11 cellular contexts compared by ENCODE assay signal in genomic region chr13:109180905-109181425, GRCh38.
DNase-seq lines count a peak whose midpoint lies in the region; ATAC-seq and TF ChIP-seq lines count a peak whose summit lies in the region.
"Had no signal": no experiment of that assay in that cellular context is flagged by ENCODE, and none has a peak within 500 bp of the region (broad histone marks: within the 10 kb centered on the region; RNA-seq: fewer than 3 reads in every experiment).

No MANE protein-coding gene starts in this region.

- H3K36me3 ChIP-seq in breast epithelium = no peaks in the 10 kb centered on the region

- no peak for ATAC-seq in HG03108 (IDR thresholded peaks at IDR 0.05; ENCODE audit: unreplicated experiment)

- no peaks in the 10 kb centered on the region for H3K27me3 Mint-ChIP-seq in MCF 10A (ENCODE audit: insufficient read depth, unreplicated experiment)

- peak; percentile 23 for DNase-seq in MCF 10A (ENCODE audit: unreplicated experiment)
- no peak for DNase-seq in breast epithelium (ENCODE audit: low spot score in 2 of 2)
- peak; percentile 87 for DNase-seq in astrocyte of the spinal cord (ENCODE audit: low read depth, low spot score)
- DNase-seq in iris pigment epithelial cell (ENCODE audit: low read depth) = peak; percentile 98
- no peak for DNase-seq in DMS53 treated with DMSO at 0.1 percent for 48 hours (lab: John Stamatoyannopoulos, UW; ENCODE audit: unreplicated experiment)
- no peak for DNase-seq in germinal center (ENCODE audit: low spot score)
- DNase-seq in D341Med (ENCODE audit: low spot score) = no peak
- DNase-seq: GF-D8, NCI-H2107 had no signal

- H3K4me3 ChIP-seq in breast epithelium = no peak overlapping the region
- H3K4me3 ChIP-seq in astrocyte of the spinal cord (ENCODE audit: low read depth, low read length) = no peak overlapping the region

- POLR2A ChIA-PET in MCF 10A (lab: Yijun Ruan, JAX) = no interaction called here

- H3K4me1 ChIP-seq in breast epithelium = no peaks in the 10 kb centered on the region

- H3K4me3 Mint-ChIP-seq in MCF 10A (ENCODE audit: unreplicated experiment) = no peak overlapping the region

- in situ Hi-C loops in astrocyte of the spinal cord (cut with HindIII; ENCODE audit: low sequenced_read_pairs) = no loop called here

- TF ChIP-seq POLR2A in breast epithelium (IDR thresholded peaks at IDR 0.05) = no peak

- no peak overlapping the region for H3K27ac Mint-ChIP-seq in MCF 10A (ENCODE audit: low read depth, unreplicated experiment)

- H3K9me3 ChIP-seq in breast epithelium = no peaks in the 10 kb centered on the region

- TF ChIP-seq CTCF in MCF 10A (IDR thresholded peaks at IDR 0.05; ENCODE audit: unreplicated experiment) = no peak
- TF ChIP-seq CTCF in breast epithelium (IDR thresholded peaks at IDR 0.05) = no peak
- TF ChIP-seq CTCF in astrocyte of the spinal cord (IDR thresholded peaks at IDR 0.05; ENCODE audit: low read depth, low read length) = no peak

- H3K27ac ChIP-seq in breast epithelium = no peak overlapping the region
- H3K27ac ChIP-seq: 22Rv1 had no signal

- H3K27me3 ChIP-seq in breast epithelium = no peaks in the 10 kb centered on the region

- no peaks in the 10 kb centered on the region for H3K9me3 Mint-ChIP-seq in MCF 10A (ENCODE audit: unreplicated experiment)

- no peaks in the 10 kb centered on the region for H3K4me1 Mint-ChIP-seq in MCF 10A (ENCODE audit: insufficient read depth, unreplicated experiment)

- intact Hi-C loops in MCF 10A (cut with micrococcal nuclease) = no loop called here
- intact Hi-C loops in breast epithelium (cut with DNase I; ENCODE audit: low total_unique reads) = no loop called here

- H3K36me3 Mint-ChIP-seq in MCF 10A (ENCODE audit: insufficient read depth, unreplicated experiment) = peaks cover 15% of the 10 kb centered on the region

- CTCF ChIA-PET in MCF 10A (lab: Yijun Ruan, JAX) = interaction anchor here (0.6 kb wide), 1 partner anchor 121 kb away, joined by 3 read pairs; no protein-coding TSS in a partner anchor

- no TSS peak for BruUV-seq in MCF 10A (replicated peaks; lab: Mats Ljungman, UMichigan)

Comparison
In these comparisons a context has a peak if more than half of its experiments do, and no peak if none do; other contexts are left out.
1. DNase-seq: peak in MCF 10A (single experiment), astrocyte of the spinal cord (single experiment) and iris pigment epithelial cell (single experiment); none in breast epithelium (0 of 2), DMS53 treated with DMSO at 0.1 percent for 48 hours (single experiment), germinal center (single experiment) and D341Med (single experiment).